1 cellular context compared by ENCODE assay signal in genomic region chr9:113687680-113688371, GRCh38.
TF ChIP-seq lines count a peak whose summit lies in the region.

No MANE protein-coding gene starts in this region.

TF ChIP-seq in H1, 55 proteins besides CTCF, POLR2A, EP300 and RAD21 (continued from another document):
- TF ChIP-seq SUZ12 (IDR thresholded peaks at IDR 0.05; ENCODE audit: low read length) (peak; percentile 81; the same call in 1 of the 2 replicates), RBBP5 (IDR thresholded peaks at IDR 0.05; ENCODE audit: borderline replicate concordance, low read depth, low read length) (peak; percentile 49; the same call in 1 of the 2 replicates), SIRT6 (IDR thresholded peaks at IDR 0.05; ENCODE audit: low read length) (no peak), CBX8 (IDR thresholded peaks at IDR 0.05; ENCODE audit: borderline replicate concordance, low read depth, low read length) (no peak), NRF1 (IDR thresholded peaks at IDR 0.05; ENCODE audit: low read depth, low read length) (no peak), SRF (IDR thresholded peaks at IDR 0.05; ENCODE audit: low read depth, low read length) (no peak), CTBP2 (IDR thresholded peaks at IDR 0.05; ENCODE audit: borderline replicate concordance, insufficient read depth, insufficient read length, low read length) (no peak), MAFK (IDR thresholded peaks at IDR 0.05; ENCODE audit: low read depth, low read length) (peak; percentile 87; the same call in 1 of the 2 replicates), RXRA (IDR thresholded peaks at IDR 0.05; ENCODE audit: insufficient read depth, low read depth, low read length) (no peak), EZH2 (IDR thresholded peaks at IDR 0.05; ENCODE audit: low read depth, low read length, severe bottlenecking) (peak; percentile 60), E2F6 (IDR thresholded peaks at IDR 0.05) (peak; percentile 53; the same call in 1 of the 2 replicates), JUN (IDR thresholded peaks at IDR 0.05; ENCODE audit: low read depth, low read length) (no peak), TEAD4 (IDR thresholded peaks at IDR 0.05; ENCODE audit: low read depth, low read length) (no peak), ATF3 (IDR thresholded peaks at IDR 0.05; ENCODE audit: insufficient read depth, low read depth, low read length) (no peak), CHD1 (IDR thresholded peaks at IDR 0.05; ENCODE audit: low read depth, low read length) (no peak), SP2 (IDR thresholded peaks at IDR 0.05; ENCODE audit: low read length) (no peak), CHD7 (IDR thresholded peaks at IDR 0.05; ENCODE audit: insufficient replicate concordance, low read length) (no peak), BACH1 (IDR thresholded peaks at IDR 0.05; ENCODE audit: low read length) (peak; percentile 27; the same call in 1 of the 2 replicates), TAF7 (optimal IDR thresholded peaks at IDR 0.05; ENCODE audit: borderline replicate concordance, low read depth, low read length) (no peak), SIX5 (IDR thresholded peaks at IDR 0.05; ENCODE audit: low read depth, low read length) (no peak), MAX (IDR thresholded peaks at IDR 0.05) (peak; percentile 32), CEBPB (IDR thresholded peaks at IDR 0.05; ENCODE audit: low read depth, low read length) (no peak), RNF2 (IDR thresholded peaks at IDR 0.05; ENCODE audit: borderline replicate concordance, low read depth, low read length, missing control alignments, poor library complexity, severe bottlenecking) (peak; percentile 59), YY1 (IDR thresholded peaks at IDR 0.05; ENCODE audit: low read depth, low read length) (no peak), RFX5 (IDR thresholded peaks at IDR 0.05; ENCODE audit: borderline replicate concordance, low read depth, low read length) (no peak)
